1 cellular context compared by ENCODE assay signal in the genomic region with DNA sequence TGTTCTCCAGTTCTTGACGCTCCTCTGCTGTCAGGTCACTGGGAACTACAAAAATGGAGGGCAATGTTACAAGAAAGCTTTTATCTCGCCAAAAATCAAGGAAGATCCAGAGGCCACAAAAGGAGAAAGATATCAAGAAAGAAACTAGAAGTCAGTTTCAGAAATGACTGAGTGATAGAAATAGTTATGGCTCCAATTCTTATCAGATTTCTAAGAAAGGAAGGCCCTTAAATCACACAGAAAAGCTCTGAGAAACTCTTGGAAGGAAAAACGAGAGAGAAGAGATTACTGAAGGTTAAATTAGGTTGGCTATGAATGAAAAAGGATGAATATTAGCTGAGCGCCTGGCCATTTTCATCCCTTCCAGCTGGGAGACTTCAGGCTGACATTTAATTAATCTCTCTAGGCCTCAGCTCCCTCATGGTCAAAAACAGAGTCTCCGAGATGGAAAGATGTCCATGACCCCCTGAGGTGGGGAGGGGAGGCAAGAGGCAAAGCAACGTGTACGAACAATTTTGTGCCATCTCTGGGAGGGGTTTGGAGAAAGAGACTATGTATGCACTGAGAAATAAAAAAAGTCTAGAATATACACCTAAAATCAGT.
TF ChIP-seq lines count a peak whose summit lies in the region.

No MANE protein-coding gene starts in this region.

TF ChIP-seq in WTC11, 78 proteins besides CTCF, POLR2A, EP300 and RAD21 (continued from another document):
- TF ChIP-seq GRHL2 (CRISPR knock-in tag; IDR thresholded peaks at IDR 0.05; ENCODE audit: insufficient replicate concordance, severe bottlenecking) = no peak
- TF ChIP-seq, protein P1, sequence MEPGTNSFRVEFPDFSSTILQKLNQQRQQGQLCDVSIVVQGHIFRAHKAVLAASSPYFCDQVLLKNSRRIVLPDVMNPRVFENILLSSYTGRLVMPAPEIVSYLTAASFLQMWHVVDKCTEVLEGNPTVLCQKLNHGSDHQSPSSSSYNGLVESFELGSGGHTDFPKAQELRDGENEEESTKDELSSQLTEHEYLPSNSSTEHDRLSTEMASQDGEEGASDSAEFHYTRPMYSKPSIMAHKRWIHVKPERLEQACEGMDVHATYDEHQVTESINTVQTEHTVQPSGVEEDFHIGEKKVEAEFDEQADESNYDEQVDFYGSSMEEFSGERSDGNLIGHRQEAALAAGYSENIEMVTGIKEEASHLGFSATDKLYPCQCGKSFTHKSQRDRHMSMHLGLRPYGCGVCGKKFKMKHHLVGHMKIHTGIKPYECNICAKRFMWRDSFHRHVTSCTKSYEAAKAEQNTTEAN (CRISPR knock-in tag; IDR thresholded peaks at IDR 0.05) = no peak
- TF ChIP-seq, protein P2, sequence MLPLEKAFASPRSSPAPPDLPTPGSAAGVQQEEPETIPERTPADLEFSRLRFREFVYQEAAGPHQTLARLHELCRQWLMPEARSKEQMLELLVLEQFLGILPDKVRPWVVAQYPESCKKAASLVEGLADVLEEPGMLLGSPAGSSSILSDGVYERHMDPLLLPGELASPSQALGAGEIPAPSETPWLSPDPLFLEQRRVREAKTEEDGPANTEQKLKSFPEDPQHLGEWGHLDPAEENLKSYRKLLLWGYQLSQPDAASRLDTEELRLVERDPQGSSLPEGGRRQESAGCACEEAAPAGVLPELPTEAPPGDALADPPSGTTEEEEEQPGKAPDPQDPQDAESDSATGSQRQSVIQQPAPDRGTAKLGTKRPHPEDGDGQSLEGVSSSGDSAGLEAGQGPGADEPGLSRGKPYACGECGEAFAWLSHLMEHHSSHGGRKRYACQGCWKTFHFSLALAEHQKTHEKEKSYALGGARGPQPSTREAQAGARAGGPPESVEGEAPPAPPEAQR (CRISPR knock-in tag; IDR thresholded peaks at IDR 0.05) = no peak
- no peak for TF ChIP-seq TEAD4 (CRISPR knock-in tag; IDR thresholded peaks at IDR 0.05)
- TF ChIP-seq, protein P3, sequence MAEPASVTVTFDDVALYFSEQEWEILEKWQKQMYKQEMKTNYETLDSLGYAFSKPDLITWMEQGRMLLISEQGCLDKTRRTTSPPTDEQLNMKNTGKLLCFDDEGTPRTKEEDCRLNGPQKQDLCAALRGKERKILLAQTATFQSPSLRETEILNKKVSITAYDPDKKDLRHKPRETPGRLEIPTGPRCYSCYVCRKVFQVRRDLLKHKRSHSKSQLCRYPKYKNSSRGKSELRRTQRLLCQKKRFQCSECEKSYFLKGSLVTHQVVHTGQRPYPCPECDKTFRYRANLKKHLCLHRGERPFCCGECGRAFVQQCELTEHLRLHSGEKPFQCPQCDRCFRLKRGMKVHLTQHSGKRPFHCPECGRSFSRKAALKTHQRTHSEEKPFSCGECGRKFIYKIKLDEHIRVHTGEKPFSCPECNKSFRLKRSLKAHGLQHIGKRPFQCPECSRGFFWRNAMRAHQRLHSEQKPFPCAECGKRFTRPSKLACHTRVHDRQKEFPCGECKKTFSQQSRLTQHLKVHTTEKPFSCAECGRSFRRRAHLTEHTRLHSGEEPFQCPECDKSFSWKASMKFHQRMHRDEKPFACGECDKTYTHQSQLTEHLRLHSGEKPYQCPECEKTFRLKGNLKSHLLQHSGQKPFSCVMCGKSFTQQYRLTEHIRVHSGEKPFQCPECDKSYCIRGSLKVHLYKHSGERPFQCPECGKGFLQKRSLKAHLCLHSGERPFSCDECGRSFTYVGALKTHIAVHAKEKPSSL (CRISPR knock-in tag; conservative IDR thresholded peaks at IDR 0.05) = no peak
- TF ChIP-seq, protein P4, sequence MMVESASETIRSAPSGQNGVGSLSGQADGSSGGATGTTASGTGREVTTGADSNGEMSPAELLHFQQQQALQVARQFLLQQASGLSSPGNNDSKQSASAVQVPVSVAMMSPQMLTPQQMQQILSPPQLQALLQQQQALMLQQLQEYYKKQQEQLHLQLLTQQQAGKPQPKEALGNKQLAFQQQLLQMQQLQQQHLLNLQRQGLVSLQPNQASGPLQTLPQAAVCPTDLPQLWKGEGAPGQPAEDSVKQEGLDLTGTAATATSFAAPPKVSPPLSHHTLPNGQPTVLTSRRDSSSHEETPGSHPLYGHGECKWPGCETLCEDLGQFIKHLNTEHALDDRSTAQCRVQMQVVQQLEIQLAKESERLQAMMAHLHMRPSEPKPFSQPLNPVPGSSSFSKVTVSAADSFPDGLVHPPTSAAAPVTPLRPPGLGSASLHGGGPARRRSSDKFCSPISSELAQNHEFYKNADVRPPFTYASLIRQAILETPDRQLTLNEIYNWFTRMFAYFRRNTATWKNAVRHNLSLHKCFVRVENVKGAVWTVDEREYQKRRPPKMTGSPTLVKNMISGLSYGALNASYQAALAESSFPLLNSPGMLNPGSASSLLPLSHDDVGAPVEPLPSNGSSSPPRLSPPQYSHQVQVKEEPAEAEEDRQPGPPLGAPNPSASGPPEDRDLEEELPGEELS (CRISPR knock-in tag; IDR thresholded peaks at IDR 0.05) = no peak
- TF ChIP-seq, protein P5, sequence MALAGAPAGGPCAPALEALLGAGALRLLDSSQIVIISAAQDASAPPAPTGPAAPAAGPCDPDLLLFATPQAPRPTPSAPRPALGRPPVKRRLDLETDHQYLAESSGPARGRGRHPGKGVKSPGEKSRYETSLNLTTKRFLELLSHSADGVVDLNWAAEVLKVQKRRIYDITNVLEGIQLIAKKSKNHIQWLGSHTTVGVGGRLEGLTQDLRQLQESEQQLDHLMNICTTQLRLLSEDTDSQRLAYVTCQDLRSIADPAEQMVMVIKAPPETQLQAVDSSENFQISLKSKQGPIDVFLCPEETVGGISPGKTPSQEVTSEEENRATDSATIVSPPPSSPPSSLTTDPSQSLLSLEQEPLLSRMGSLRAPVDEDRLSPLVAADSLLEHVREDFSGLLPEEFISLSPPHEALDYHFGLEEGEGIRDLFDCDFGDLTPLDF (CRISPR knock-in tag; IDR thresholded peaks at IDR 0.05) = no peak
- TF ChIP-seq HMGA2 (CRISPR knock-in tag; IDR thresholded peaks at IDR 0.05) = no peak
- TF ChIP-seq NR2C2 (CRISPR knock-in tag; IDR thresholded peaks at IDR 0.05) = no peak
- no peak for TF ChIP-seq JAZF1 (CRISPR knock-in tag; IDR thresholded peaks at IDR 0.05)
- TF ChIP-seq, protein P6, sequence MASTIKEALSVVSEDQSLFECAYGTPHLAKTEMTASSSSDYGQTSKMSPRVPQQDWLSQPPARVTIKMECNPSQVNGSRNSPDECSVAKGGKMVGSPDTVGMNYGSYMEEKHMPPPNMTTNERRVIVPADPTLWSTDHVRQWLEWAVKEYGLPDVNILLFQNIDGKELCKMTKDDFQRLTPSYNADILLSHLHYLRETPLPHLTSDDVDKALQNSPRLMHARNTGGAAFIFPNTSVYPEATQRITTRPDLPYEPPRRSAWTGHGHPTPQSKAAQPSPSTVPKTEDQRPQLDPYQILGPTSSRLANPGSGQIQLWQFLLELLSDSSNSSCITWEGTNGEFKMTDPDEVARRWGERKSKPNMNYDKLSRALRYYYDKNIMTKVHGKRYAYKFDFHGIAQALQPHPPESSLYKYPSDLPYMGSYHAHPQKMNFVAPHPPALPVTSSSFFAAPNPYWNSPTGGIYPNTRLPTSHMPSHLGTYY (CRISPR knock-in tag; IDR thresholded peaks at IDR 0.05) = no peak
- no peak for TF ChIP-seq ATF1 (CRISPR knock-in tag; IDR thresholded peaks at IDR 0.05)
- no peak for TF ChIP-seq ELF4 (CRISPR knock-in tag; IDR thresholded peaks at IDR 0.05; ENCODE audit: low read depth)
